ENCODE assay signal across 9 cellular contexts in genomic region chr11:30665067-30665466, GRCh38.
"Had no signal": no experiment of that assay in that cellular context is flagged by ENCODE, and none has a peak within 500 bp of the region (broad histone marks: within the 10 kb centered on the region; RNA-seq: fewer than 3 reads in every experiment).

No MANE protein-coding gene starts in this region.

- H3K4me1 Mint-ChIP-seq: H9, IgD-negative memory B cell had no signal

- ATAC-seq: HepG2, K562 had no signal

- H3K4me3 Mint-ChIP-seq: H9 had no signal

- H3K9me3 Mint-ChIP-seq: IgD-negative memory B cell had no signal

- H3K27ac Mint-ChIP-seq: H9, IgD-negative memory B cell had no signal

- H3K36me3 Mint-ChIP-seq: IgD-negative memory B cell had no signal

- DNase-seq: GOT3, H9, HCEC 1CT, KG1 had no signal

- FAIRE-seq: H54, HepG2, K562 had no signal

- H3K4me3 ChIP-seq: K562 had no signal

- H3K27me3 Mint-ChIP-seq: IgD-negative memory B cell had no signal

- H3K27ac ChIP-seq: HL-60 had no signal
